In genomic region chr7:96532428-96532922, GRCh38 we compare ENCODE assay signal across 28 cellular contexts.
"Had no signal": no experiment of that assay in that cellular context is flagged by ENCODE, and none has a peak within 500 bp of the region (broad histone marks: within the 10 kb centered on the region; RNA-seq: fewer than 3 reads in every experiment).

No MANE protein-coding gene starts in this region.

- H3K9me3 Mint-ChIP-seq: activated B cell treated with CpG ODN at 0.5 μM for 24 hours; activated CD4-positive, alpha-beta memory T cell treated with anti-CD3 and anti-CD28 coated beads for 36 hours; activated naive CD4-positive, alpha-beta T cell treated with anti-CD3 and anti-CD28 coated beads, Interleukin-2, amount 50 U/mL, for 24 hours; activated naive CD8-positive, alpha-beta T cell treated with anti-CD3 and anti-CD28 coated beads, Interleukin-2, amount 10 ng/mL, durations not matched to agents 7 days and 5 days; activated T-cell treated with anti-CD3 and anti-CD28 coated beads, Interleukin-2, amount 50 U/mL, for 4 hours had no signal

- H3K4me1 Mint-ChIP-seq: activated B cell treated with CpG ODN at 0.5 μM for 24 hours; activated naive CD4-positive, alpha-beta T cell treated with anti-CD3 and anti-CD28 coated beads, Interleukin-2, amount 50 U/mL, for 24 hours; activated naive CD8-positive, alpha-beta T cell treated with anti-CD3 and anti-CD28 coated beads, Interleukin-2, amount 10 ng/mL, durations not matched to agents 7 days and 5 days had no signal

- DNase-seq: activated B cell treated with CpG ODN at 0.5 μM for 24 hours; activated CD4-positive, alpha-beta memory T cell treated with anti-CD3 and anti-CD28 coated beads for 36 hours; activated CD4-positive, alpha-beta T cell treated with anti-CD3 and anti-CD28 coated beads for 4 hours; activated CD4-positive, alpha-beta T cell treated with anti-CD3 and anti-CD28 coated beads, Interleukin-2, amount 50 U/mL, for 1 hour; activated CD4-positive, CD25-positive, alpha-beta regulatory T cell treated with anti-CD3 and anti-CD28 coated beads, Interleukin-2, amount 50 U/mL, for 72 hours; activated CD8-positive, alpha-beta memory T cell treated with anti-CD3 and anti-CD28 coated beads, Interleukin-2, amount 50 U/mL, for 4 hours; activated gamma-delta T cell; activated naive CD4-positive, alpha-beta T cell treated with Interleukin-2 at 50 U/mL for 16 hours; activated naive CD8-positive, alpha-beta T cell treated with anti-CD3 and anti-CD28 coated beads, Interleukin-2, amount 10 ng/mL, durations not matched to agents 7 days and 5 days; activated T-cell treated with anti-CD3 and anti-CD28 coated beads for 4 hours; activated T-cell treated with anti-CD3 and anti-CD28 coated beads, Interleukin-2, amount 50 U/mL, for 4 hours; body of pancreas; MM.1S; MV-4-11; NCI-H1092; NCI-H187 treated with DMSO at 0.1 percent for 48 hours; NCI-H2107; NCI-H226; NCI-H446 treated with DMSO at 0.1 percent for 48 hours; NCI-H524; SHP77; SJCRH30; SW 1271; T-helper 1 cell; T-helper 2 cell; T-helper 9 cell had no signal

- H3K27ac Mint-ChIP-seq: activated B cell treated with CpG ODN at 0.5 μM for 24 hours; activated CD4-positive, alpha-beta memory T cell treated with anti-CD3 and anti-CD28 coated beads for 36 hours; activated naive CD4-positive, alpha-beta T cell treated with anti-CD3 and anti-CD28 coated beads, Interleukin-2, amount 50 U/mL, for 24 hours; activated naive CD8-positive, alpha-beta T cell treated with anti-CD3 and anti-CD28 coated beads, Interleukin-2, amount 10 ng/mL, durations not matched to agents 7 days and 5 days had no signal

- H3K36me3 Mint-ChIP-seq: activated CD4-positive, alpha-beta memory T cell treated with anti-CD3 and anti-CD28 coated beads for 36 hours; activated naive CD4-positive, alpha-beta T cell treated with anti-CD3 and anti-CD28 coated beads, Interleukin-2, amount 50 U/mL, for 24 hours; activated naive CD8-positive, alpha-beta T cell treated with anti-CD3 and anti-CD28 coated beads, Interleukin-2, amount 10 ng/mL, durations not matched to agents 7 days and 5 days had no signal

- H3K4me3 Mint-ChIP-seq: activated B cell treated with CpG ODN at 0.5 μM for 24 hours; activated CD4-positive, alpha-beta memory T cell treated with anti-CD3 and anti-CD28 coated beads for 36 hours; activated naive CD4-positive, alpha-beta T cell treated with anti-CD3 and anti-CD28 coated beads, Interleukin-2, amount 50 U/mL, for 24 hours; activated naive CD8-positive, alpha-beta T cell treated with anti-CD3 and anti-CD28 coated beads, Interleukin-2, amount 10 ng/mL, durations not matched to agents 7 days and 5 days; activated T-cell treated with anti-CD3 and anti-CD28 coated beads, Interleukin-2, amount 50 U/mL, for 4 hours had no signal

- ATAC-seq: activated T-cell treated with anti-CD3 and anti-CD28 coated beads, Interleukin-2, amount 50 U/mL, for 4 hours; body of pancreas; Panc1 had no signal
